8 cellular contexts compared by ENCODE assay signal in genomic region chr4:116516711-116517110, GRCh38.
"Had no signal": no experiment of that assay in that cellular context is flagged by ENCODE, and none has a peak within 500 bp of the region (broad histone marks: within the 10 kb centered on the region; RNA-seq: fewer than 3 reads in every experiment).

No MANE protein-coding gene starts in this region.

- H3K4me1 ChIP-seq: HAP-1 had no signal

- H3K27ac ChIP-seq: GM23248 had no signal

- DNase-seq: GM23248, GOT3, H7, H9, HCEC 1CT, HFFc6 had no signal

- H3K9ac ChIP-seq: GM23248 had no signal

- H3K4me2 ChIP-seq: GM23338 had no signal

- H3K4me3 ChIP-seq: GM23248, GM23338, HAP-1 had no signal

- H3K9me3 ChIP-seq: HAP-1 had no signal

- H2AFZ ChIP-seq: GM23248, GM23338 had no signal

- ATAC-seq: GM23338 had no signal

- H3K36me3 ChIP-seq: HAP-1 had no signal
